Comparison of ENCODE assay signal across 1 cellular context in the genomic region with DNA sequence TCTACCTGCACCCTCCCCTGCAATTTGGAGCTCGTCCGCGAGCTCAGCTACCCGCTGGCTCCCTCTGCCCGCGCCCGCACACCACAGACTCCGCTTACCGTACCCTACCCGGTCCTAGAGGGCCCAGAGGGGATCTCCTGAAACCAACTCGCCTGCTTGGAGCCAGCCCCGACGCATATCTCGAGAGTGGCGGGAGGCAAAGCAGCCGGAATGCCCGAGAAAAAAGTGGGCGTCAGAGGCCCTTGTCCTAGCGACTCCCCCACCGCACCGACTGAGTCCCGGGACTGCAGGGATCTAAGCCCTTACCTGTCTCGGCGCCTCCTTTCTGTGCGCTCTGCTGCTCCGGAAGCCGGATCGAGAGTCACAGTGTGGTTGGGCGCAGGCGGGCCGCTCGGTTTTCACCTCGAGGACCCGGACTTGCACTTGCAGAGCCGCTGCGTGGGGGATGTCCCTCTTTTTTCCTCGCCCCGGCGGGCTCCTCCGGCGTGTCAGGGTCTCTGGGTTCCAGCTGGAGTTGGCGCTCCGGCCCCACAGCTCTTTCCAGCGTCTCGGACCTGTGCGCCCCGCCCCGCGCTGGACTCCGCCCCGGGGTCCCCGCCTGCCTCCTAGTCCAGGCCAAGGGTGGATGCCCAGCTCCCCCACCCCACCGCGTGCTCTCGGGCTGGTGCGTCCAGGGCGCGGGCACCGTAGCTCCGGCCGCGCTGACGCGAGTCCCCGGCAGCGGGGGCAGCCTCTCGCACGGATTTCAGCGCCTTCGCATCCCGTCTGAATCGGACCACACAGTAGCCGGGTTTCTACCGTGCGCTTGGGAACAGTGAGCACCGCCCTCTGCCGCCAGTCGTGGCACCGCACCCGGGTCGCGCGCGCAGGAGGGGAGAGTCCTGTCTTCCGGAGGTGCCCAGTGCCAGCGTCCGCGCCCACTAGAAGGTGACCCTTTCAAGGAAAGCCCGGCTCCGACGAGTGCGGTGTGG.
TF ChIP-seq lines count a peak whose summit lies in the region.

PROKR2 (minus strand) TSS at position 767 of the 971 bp plus-strand sequence. CDS start 2,585 bp downstream, outside the sequence.

TF ChIP-seq in HepG2, 621 proteins besides CTCF, POLR2A, EP300 and RAD21 (continued from another document):
- TF ChIP-seq, protein P1, sequence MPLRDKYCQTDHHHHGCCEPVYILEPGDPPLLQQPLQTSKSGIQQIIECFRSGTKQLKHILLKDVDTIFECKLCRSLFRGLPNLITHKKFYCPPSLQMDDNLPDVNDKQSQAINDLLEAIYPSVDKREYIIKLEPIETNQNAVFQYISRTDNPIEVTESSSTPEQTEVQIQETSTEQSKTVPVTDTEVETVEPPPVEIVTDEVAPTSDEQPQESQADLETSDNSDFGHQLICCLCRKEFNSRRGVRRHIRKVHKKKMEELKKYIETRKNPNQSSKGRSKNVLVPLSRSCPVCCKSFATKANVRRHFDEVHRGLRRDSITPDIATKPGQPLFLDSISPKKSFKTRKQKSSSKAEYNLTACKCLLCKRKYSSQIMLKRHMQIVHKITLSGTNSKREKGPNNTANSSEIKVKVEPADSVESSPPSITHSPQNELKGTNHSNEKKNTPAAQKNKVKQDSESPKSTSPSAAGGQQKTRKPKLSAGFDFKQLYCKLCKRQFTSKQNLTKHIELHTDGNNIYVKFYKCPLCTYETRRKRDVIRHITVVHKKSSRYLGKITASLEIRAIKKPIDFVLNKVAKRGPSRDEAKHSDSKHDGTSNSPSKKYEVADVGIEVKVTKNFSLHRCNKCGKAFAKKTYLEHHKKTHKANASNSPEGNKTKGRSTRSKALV (CRISPR knock-in tag; IDR thresholded peaks at IDR 0.05), result peak; percentile 90; the same call in 1 of the 2 replicates
- TF ChIP-seq PITX1 (CRISPR knock-in tag; IDR thresholded peaks at IDR 0.05), result no peak
- peak; percentile 34; the same call in 1 of the 2 replicates for TF ChIP-seq MYC (CRISPR knock-in tag; IDR thresholded peaks at IDR 0.05; ENCODE audit: borderline replicate concordance)
- TF ChIP-seq STAG1 (CRISPR knock-in tag; IDR thresholded peaks at IDR 0.05), result peak; percentile 45
- TF ChIP-seq, protein P2, sequence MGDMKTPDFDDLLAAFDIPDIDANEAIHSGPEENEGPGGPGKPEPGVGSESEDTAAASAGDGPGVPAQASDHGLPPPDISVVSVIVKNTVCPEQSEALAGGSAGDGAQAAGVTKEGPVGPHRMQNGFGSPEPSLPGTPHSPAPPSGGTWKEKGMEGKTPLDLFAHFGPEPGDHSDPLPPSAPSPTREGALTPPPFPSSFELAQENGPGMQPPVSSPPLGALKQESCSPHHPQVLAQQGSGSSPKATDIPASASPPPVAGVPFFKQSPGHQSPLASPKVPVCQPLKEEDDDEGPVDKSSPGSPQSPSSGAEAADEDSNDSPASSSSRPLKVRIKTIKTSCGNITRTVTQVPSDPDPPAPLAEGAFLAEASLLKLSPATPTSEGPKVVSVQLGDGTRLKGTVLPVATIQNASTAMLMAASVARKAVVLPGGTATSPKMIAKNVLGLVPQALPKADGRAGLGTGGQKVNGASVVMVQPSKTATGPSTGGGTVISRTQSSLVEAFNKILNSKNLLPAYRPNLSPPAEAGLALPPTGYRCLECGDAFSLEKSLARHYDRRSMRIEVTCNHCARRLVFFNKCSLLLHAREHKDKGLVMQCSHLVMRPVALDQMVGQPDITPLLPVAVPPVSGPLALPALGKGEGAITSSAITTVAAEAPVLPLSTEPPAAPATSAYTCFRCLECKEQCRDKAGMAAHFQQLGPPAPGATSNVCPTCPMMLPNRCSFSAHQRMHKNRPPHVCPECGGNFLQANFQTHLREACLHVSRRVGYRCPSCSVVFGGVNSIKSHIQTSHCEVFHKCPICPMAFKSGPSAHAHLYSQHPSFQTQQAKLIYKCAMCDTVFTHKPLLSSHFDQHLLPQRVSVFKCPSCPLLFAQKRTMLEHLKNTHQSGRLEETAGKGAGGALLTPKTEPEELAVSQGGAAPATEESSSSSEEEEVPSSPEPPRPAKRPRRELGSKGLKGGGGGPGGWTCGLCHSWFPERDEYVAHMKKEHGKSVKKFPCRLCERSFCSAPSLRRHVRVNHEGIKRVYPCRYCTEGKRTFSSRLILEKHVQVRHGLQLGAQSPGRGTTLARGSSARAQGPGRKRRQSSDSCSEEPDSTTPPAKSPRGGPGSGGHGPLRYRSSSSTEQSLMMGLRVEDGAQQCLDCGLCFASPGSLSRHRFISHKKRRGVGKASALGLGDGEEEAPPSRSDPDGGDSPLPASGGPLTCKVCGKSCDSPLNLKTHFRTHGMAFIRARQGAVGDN (CRISPR knock-in tag; IDR thresholded peaks at IDR 0.05), result peak; percentile 45
- peak; percentile 23; the same call in 1 of the 2 replicates for TF ChIP-seq ZNF777 (CRISPR knock-in tag; IDR thresholded peaks at IDR 0.05)
- TF ChIP-seq ZBTB7B (CRISPR knock-in tag; IDR thresholded peaks at IDR 0.05), result no peak
- peak; percentile 78; the same call in 1 of the 2 replicates for TF ChIP-seq ZNF441 (CRISPR knock-in tag; IDR thresholded peaks at IDR 0.05; ENCODE audit: borderline replicate concordance)
- peak; percentile 19; the same call in 1 of the 2 replicates for TF ChIP-seq ZNF768 (CRISPR knock-in tag; IDR thresholded peaks at IDR 0.05)
- TF ChIP-seq SPEN (CRISPR knock-in tag; IDR thresholded peaks at IDR 0.05; ENCODE audit: low read depth), result no peak
- 0 out of 2 replicates have a peak, but pooled peaks have one; percentile 38 for TF ChIP-seq HNRNPL (IDR thresholded peaks at IDR 0.05; ENCODE audit: low read depth, low read length)
- 0 out of 2 replicates have a peak, but pooled peaks have one; percentile 27 for TF ChIP-seq ZNF839 (CRISPR knock-in tag; IDR thresholded peaks at IDR 0.05; ENCODE audit: borderline replicate concordance)
- TF ChIP-seq ZNF570 (CRISPR knock-in tag; IDR thresholded peaks at IDR 0.05; ENCODE audit: borderline replicate concordance), result no peak
- TF ChIP-seq NFKB2 (CRISPR knock-in tag; IDR thresholded peaks at IDR 0.05; ENCODE audit: borderline replicate concordance), result peak; percentile 38; the same call in 1 of the 2 replicates
- TF ChIP-seq XBP1 (CRISPR knock-in tag; IDR thresholded peaks at IDR 0.05), result no peak
- no peak for TF ChIP-seq HNRNPUL1 (IDR thresholded peaks at IDR 0.05; ENCODE audit: low read depth, low read length)
TF ChIP-seq in HepG2: peak in this region for 11.
